In genomic region chr13:75478659-75479058, GRCh38 we compare ENCODE assay signal across 1 cellular context.
TF ChIP-seq lines count a peak whose summit lies in the region.

No MANE protein-coding gene starts in this region.

TF ChIP-seq in HepG2, 621 proteins besides CTCF, POLR2A, EP300 and RAD21 (continued from another document):
- no peak for TF ChIP-seq IRF9 (CRISPR knock-in tag; IDR thresholded peaks at IDR 0.05; ENCODE audit: borderline replicate concordance)
- peak; percentile 78 for TF ChIP-seq GATAD2A (CRISPR knock-in tag; IDR thresholded peaks at IDR 0.05)
- TF ChIP-seq TMF1 (CRISPR knock-in tag; IDR thresholded peaks at IDR 0.05; ENCODE audit: low read depth), result no peak
- no peak for TF ChIP-seq ZBTB26 (CRISPR knock-in tag; IDR thresholded peaks at IDR 0.05; ENCODE audit: borderline replicate concordance)
- TF ChIP-seq, protein P1, sequence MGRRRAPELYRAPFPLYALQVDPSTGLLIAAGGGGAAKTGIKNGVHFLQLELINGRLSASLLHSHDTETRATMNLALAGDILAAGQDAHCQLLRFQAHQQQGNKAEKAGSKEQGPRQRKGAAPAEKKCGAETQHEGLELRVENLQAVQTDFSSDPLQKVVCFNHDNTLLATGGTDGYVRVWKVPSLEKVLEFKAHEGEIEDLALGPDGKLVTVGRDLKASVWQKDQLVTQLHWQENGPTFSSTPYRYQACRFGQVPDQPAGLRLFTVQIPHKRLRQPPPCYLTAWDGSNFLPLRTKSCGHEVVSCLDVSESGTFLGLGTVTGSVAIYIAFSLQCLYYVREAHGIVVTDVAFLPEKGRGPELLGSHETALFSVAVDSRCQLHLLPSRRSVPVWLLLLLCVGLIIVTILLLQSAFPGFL (CRISPR knock-in tag; IDR thresholded peaks at IDR 0.05), result no peak
- no peak for TF ChIP-seq NONO (IDR thresholded peaks at IDR 0.05)
- TF ChIP-seq NONO (CRISPR knock-in tag; conservative IDR thresholded peaks at IDR 0.05), result no peak
- no peak for TF ChIP-seq ZNF136 (CRISPR knock-in tag; IDR thresholded peaks at IDR 0.05; ENCODE audit: low read depth)
- TF ChIP-seq CREM (IDR thresholded peaks at IDR 0.05), result peak; percentile 79
- no peak for TF ChIP-seq CREM (CRISPR knock-in tag; IDR thresholded peaks at IDR 0.05)
- no peak for TF ChIP-seq ZNF513 (CRISPR knock-in tag; conservative IDR thresholded peaks at IDR 0.05)
- TF ChIP-seq JUND (CRISPR knock-in tag; IDR thresholded peaks at IDR 0.05), result no peak
- no peak for TF ChIP-seq NR1H2 (CRISPR knock-in tag; IDR thresholded peaks at IDR 0.05; ENCODE audit: borderline replicate concordance, low read depth)
- no peak; the same call in 1 of the 2 replicates for TF ChIP-seq SMAD3 (CRISPR knock-in tag; IDR thresholded peaks at IDR 0.05)
- no peak for TF ChIP-seq ZBTB3 (CRISPR knock-in tag; IDR thresholded peaks at IDR 0.05; ENCODE audit: borderline replicate concordance, low read depth)
- no peak for TF ChIP-seq SMARCC2 (IDR thresholded peaks at IDR 0.05)
- TF ChIP-seq CREBL2 (CRISPR knock-in tag; IDR thresholded peaks at IDR 0.05; ENCODE audit: borderline replicate concordance), result no peak
- peak; percentile 24; the same call in 1 of the 2 replicates for TF ChIP-seq FOXK1 (CRISPR knock-in tag; IDR thresholded peaks at IDR 0.05; ENCODE audit: borderline replicate concordance, low read depth)
- no peak for TF ChIP-seq ZNF772 (CRISPR knock-in tag; IDR thresholded peaks at IDR 0.05)
- no peak for TF ChIP-seq ZNF207 (IDR thresholded peaks at IDR 0.05; ENCODE audit: borderline replicate concordance)
- no peak for TF ChIP-seq KDM6A (CRISPR knock-in tag; IDR thresholded peaks at IDR 0.05; ENCODE audit: low read depth)
- TF ChIP-seq CAMTA2 (CRISPR knock-in tag; IDR thresholded peaks at IDR 0.05; ENCODE audit: borderline replicate concordance), result no peak
- TF ChIP-seq, protein P2, sequence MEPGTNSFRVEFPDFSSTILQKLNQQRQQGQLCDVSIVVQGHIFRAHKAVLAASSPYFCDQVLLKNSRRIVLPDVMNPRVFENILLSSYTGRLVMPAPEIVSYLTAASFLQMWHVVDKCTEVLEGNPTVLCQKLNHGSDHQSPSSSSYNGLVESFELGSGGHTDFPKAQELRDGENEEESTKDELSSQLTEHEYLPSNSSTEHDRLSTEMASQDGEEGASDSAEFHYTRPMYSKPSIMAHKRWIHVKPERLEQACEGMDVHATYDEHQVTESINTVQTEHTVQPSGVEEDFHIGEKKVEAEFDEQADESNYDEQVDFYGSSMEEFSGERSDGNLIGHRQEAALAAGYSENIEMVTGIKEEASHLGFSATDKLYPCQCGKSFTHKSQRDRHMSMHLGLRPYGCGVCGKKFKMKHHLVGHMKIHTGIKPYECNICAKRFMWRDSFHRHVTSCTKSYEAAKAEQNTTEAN (CRISPR knock-in tag; conservative IDR thresholded peaks at IDR 0.05), result 0 out of 2 replicates have a peak, but pooled peaks have one; percentile 63
- peak; percentile 53; the same call in 1 of the 2 replicates for TF ChIP-seq GATA4 (IDR thresholded peaks at IDR 0.05; ENCODE audit: borderline replicate concordance, low read depth)
- no peak for TF ChIP-seq TP53 (CRISPR knock-in tag; conservative IDR thresholded peaks at IDR 0.05)
- TF ChIP-seq REXO4 (CRISPR knock-in tag; IDR thresholded peaks at IDR 0.05; ENCODE audit: borderline replicate concordance), result no peak
- TF ChIP-seq ZMYM4 (CRISPR knock-in tag; IDR thresholded peaks at IDR 0.05), result no peak
- 0 out of 2 replicates have a peak, but pooled peaks have one; percentile 79 for TF ChIP-seq ELF3 (CRISPR knock-in tag; IDR thresholded peaks at IDR 0.05)
- TF ChIP-seq MXD4 (CRISPR knock-in tag; IDR thresholded peaks at IDR 0.05), result no peak
- TF ChIP-seq, protein P3, sequence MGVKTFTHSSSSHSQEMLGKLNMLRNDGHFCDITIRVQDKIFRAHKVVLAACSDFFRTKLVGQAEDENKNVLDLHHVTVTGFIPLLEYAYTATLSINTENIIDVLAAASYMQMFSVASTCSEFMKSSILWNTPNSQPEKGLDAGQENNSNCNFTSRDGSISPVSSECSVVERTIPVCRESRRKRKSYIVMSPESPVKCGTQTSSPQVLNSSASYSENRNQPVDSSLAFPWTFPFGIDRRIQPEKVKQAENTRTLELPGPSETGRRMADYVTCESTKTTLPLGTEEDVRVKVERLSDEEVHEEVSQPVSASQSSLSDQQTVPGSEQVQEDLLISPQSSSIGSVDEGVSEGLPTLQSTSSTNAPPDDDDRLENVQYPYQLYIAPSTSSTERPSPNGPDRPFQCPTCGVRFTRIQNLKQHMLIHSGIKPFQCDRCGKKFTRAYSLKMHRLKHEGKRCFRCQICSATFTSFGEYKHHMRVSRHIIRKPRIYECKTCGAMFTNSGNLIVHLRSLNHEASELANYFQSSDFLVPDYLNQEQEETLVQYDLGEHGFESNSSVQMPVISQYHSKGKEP (CRISPR knock-in tag; IDR thresholded peaks at IDR 0.05), result no peak
- no peak for TF ChIP-seq IKZF4 (CRISPR knock-in tag; IDR thresholded peaks at IDR 0.05; ENCODE audit: borderline replicate concordance, low read depth, not compliant biosample characterization)
- peak; percentile 72 for TF ChIP-seq TEAD3 (CRISPR knock-in tag; optimal IDR thresholded peaks at IDR 0.05; ENCODE audit: borderline replicate concordance)
- no peak for TF ChIP-seq MAZ (IDR thresholded peaks at IDR 0.05; ENCODE audit: borderline replicate concordance, low read depth, low read length)
- no peak for TF ChIP-seq MAZ (CRISPR knock-in tag; IDR thresholded peaks at IDR 0.05; ENCODE audit: low read depth)
- TF ChIP-seq FOXP4 (CRISPR knock-in tag; IDR thresholded peaks at IDR 0.05), result peak; percentile 90
- TF ChIP-seq FOXA1 (IDR thresholded peaks at IDR 0.05), result no peak
- TF ChIP-seq FOXA1 (CRISPR knock-in tag; IDR thresholded peaks at IDR 0.05), result peak; percentile 55; the same call in 1 of the 2 replicates
- TF ChIP-seq ZNF101 (CRISPR knock-in tag; IDR thresholded peaks at IDR 0.05; ENCODE audit: borderline replicate concordance, low read depth), result no peak
- TF ChIP-seq ZFP62 (CRISPR knock-in tag; IDR thresholded peaks at IDR 0.05), result no peak
- TF ChIP-seq, protein P4, sequence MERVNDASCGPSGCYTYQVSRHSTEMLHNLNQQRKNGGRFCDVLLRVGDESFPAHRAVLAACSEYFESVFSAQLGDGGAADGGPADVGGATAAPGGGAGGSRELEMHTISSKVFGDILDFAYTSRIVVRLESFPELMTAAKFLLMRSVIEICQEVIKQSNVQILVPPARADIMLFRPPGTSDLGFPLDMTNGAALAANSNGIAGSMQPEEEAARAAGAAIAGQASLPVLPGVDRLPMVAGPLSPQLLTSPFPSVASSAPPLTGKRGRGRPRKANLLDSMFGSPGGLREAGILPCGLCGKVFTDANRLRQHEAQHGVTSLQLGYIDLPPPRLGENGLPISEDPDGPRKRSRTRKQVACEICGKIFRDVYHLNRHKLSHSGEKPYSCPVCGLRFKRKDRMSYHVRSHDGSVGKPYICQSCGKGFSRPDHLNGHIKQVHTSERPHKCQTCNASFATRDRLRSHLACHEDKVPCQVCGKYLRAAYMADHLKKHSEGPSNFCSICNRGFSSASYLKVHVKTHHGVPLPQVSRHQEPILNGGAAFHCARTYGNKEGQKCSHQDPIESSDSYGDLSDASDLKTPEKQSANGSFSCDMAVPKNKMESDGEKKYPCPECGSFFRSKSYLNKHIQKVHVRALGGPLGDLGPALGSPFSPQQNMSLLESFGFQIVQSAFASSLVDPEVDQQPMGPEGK (CRISPR knock-in tag; IDR thresholded peaks at IDR 0.05), result peak; percentile 19; the same call in 1 of the 2 replicates
- no peak for TF ChIP-seq ZNF382 (CRISPR knock-in tag; IDR thresholded peaks at IDR 0.05; ENCODE audit: borderline replicate concordance)
- TF ChIP-seq ZFX (CRISPR knock-in tag; IDR thresholded peaks at IDR 0.05; ENCODE audit: low read depth), result no peak
- TF ChIP-seq SMAD9 (CRISPR knock-in tag; IDR thresholded peaks at IDR 0.05), result no peak
- TF ChIP-seq ZNF512 (CRISPR knock-in tag; IDR thresholded peaks at IDR 0.05), result no peak
- 0 out of 4 replicates have a peak, but pooled peaks of 1 of the 2 experiments have one; percentile 14 for TF ChIP-seq REST (IDR thresholded peaks at IDR 0.05; ENCODE audit: borderline replicate concordance in 1 of 2, low read depth in 1 of 2, low read length in 2 of 2)
- no peak for TF ChIP-seq ZNF10 (CRISPR knock-in tag; IDR thresholded peaks at IDR 0.05; ENCODE audit: borderline replicate concordance, low read depth)
- no peak for TF ChIP-seq JUN (CRISPR knock-in tag; IDR thresholded peaks at IDR 0.05)
- 0 out of 2 replicates have a peak, but pooled peaks have one; percentile 38 for TF ChIP-seq SIN3A (IDR thresholded peaks at IDR 0.05; ENCODE audit: borderline replicate concordance, low read depth, low read length)
